22 cellular contexts compared by ENCODE assay signal in genomic region chr18:41700435-41700834, GRCh38.
"Had no signal": no experiment of that assay in that cellular context is flagged by ENCODE, and none has a peak within 500 bp of the region (broad histone marks: within the 10 kb centered on the region; RNA-seq: fewer than 3 reads in every experiment).

No MANE protein-coding gene starts in this region.

- H3K27ac ChIP-seq: coronary artery, dorsolateral prefrontal cortex, esophagus muscularis mucosa, gastrocnemius medialis, heart right ventricle, left ventricle myocardium inferior, lower lobe of right lung had no signal

- H3K36me3 ChIP-seq: esophagus muscularis mucosa, gastrocnemius medialis, heart right ventricle, left ventricle myocardium inferior, lower lobe of right lung had no signal

- H3K4me1 ChIP-seq: esophagus muscularis mucosa, gastrocnemius medialis, heart right ventricle, left ventricle myocardium inferior, lower lobe of right lung had no signal

- H3K27me3 ChIP-seq: esophagus muscularis mucosa, gastrocnemius medialis, heart right ventricle had no signal

- H3K4me3 ChIP-seq: coronary artery, dorsolateral prefrontal cortex, esophagus muscularis mucosa, gastrocnemius medialis, heart right ventricle, left ventricle myocardium inferior, lower lobe of right lung, mucosa of descending colon had no signal

- DNase-seq: dermis blood vessel endothelial cell; dorsolateral prefrontal cortex; effector CD4-positive, alpha-beta T cell; effector memory CD4-positive, alpha-beta T cell; foreskin melanocyte; gastrocnemius medialis; glutamatergic neuron; head of caudate nucleus; heart right ventricle; hypothalamus; immature natural killer cell; islet precursor cell; kidney; kidney glomerular epithelial cell; left colon; left ventricle myocardium inferior; lower lobe of right lung; mesenchymal stem cell; mucosa of descending colon had no signal

- ATAC-seq: gastrocnemius medialis, heart right ventricle, left lobe of liver had no signal

- H3K9me3 ChIP-seq: esophagus muscularis mucosa, gastrocnemius medialis, heart right ventricle, left ventricle myocardium inferior, lower lobe of right lung, mucosa of descending colon had no signal
